ENCODE assay signal across 23 cellular contexts in the genomic region with DNA sequence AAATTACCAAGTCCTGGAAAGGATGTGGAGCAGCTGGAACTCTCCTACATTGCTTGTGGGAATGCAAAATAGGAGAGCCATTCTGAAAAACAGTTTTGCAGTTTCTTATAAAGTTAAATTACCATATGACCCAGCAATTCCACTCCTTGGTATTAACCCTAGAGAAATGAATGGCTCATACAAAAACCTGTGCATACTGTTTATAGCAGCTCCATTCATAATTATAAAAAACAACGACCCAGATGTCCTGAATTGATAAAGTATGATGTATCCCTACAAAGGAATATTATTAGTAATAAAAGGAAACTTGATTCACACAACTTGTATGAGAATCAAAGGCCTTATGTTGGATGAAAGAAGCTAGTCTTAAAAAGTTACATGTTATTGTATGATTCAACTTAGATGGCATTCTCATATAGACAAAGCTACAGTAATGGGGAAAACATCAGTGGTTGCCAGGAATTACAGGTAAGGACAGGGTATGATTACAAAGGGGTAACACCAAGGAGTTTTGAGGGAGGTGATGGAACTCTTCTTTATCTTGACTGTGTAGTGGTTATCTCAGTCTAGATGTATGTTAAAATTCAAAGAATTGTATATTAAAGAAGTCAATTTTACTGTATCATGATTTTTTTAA.
"Had no signal": no experiment of that assay in that cellular context is flagged by ENCODE, and none has a peak within 500 bp of the region (broad histone marks: within the 10 kb centered on the region; RNA-seq: fewer than 3 reads in every experiment).

No MANE protein-coding gene starts in this region.

- H3K9me3 Mint-ChIP-seq: stimulated activated effector memory CD8-positive, alpha-beta T cell treated with anti-CD3 and anti-CD28 coated beads, Interleukin-12 subunit alpha, Interleukin-12 subunit beta, amount 100 ng/mL, for 72 hours had no signal

- H3K27ac Mint-ChIP-seq: nephron; neural progenitor cell; progenitor cell of endocrine pancreas; stimulated activated effector memory CD8-positive, alpha-beta T cell treated with anti-CD3 and anti-CD28 coated beads, Interleukin-12 subunit alpha, Interleukin-12 subunit beta, amount 100 ng/mL, for 72 hours; stimulated activated naive B cell treated with anti-CD40 and anti-IgM and Interleukin-4, amounts not matched to agents 10 μg/mL and 1 μg/mL and 100 μg/mL, for 72 hours; stimulated activated naive CD8-positive, alpha-beta T cell treated with anti-CD3 and anti-CD28 coated beads, Interleukin-15, Interleukin-2, amounts not matched to agents 100 ng/mL and 50 ng/mL, for 24 hours had no signal

- H3K27me3 Mint-ChIP-seq: progenitor cell of endocrine pancreas had no signal

- H3K4me3 Mint-ChIP-seq: nephron; neural progenitor cell; stimulated activated effector memory CD8-positive, alpha-beta T cell treated with anti-CD3 and anti-CD28 coated beads, Interleukin-12 subunit alpha, Interleukin-12 subunit beta, amount 100 ng/mL, for 72 hours; stimulated activated naive B cell treated with anti-CD40 and anti-IgM and Interleukin-4, amounts not matched to agents 10 μg/mL and 1 μg/mL and 100 μg/mL, for 72 hours; stimulated activated naive CD8-positive, alpha-beta T cell treated with anti-CD3 and anti-CD28 coated beads, Interleukin-15, Interleukin-2, amounts not matched to agents 100 ng/mL and 50 ng/mL, for 24 hours had no signal

- DNase-seq: occipital lobe; ovary; posterior cingulate gyrus; psoas muscle; right cardiac atrium; right lobe of liver; sigmoid colon; small intestine; stimulated activated CD4-positive, alpha-beta T cell treated with anti-CD3 and anti-CD28 coated beads, Interleukin-15, amount 100 ng/mL, for 24 hours; stimulated activated CD4-positive, alpha-beta T cell treated with anti-CD3 and anti-CD28 coated beads, Interleukin-2, amount 100 ng/mL, for 24 hours; stimulated activated CD4-positive, alpha-beta T cell treated with anti-CD3 and anti-CD28 coated beads, Interleukin-2, amount 100 ng/mL, for 48 hours; stimulated activated CD4-positive, alpha-beta T cell treated with anti-CD3 and anti-CD28 coated beads, Interleukin-4, amount 100 ng/mL, for 24 hours; stimulated activated naive B cell treated with anti-CD40 and anti-IgM and Interleukin-4, amounts not matched to agents 10 μg/mL and 1 μg/mL and 100 μg/mL, for 72 hours; stimulated activated naive CD4-positive, alpha-beta T cell treated with Interleukin-2 at 50 U/mL for 16 hours; stomach; thyroid gland; trophoblast cell; upper lobe of left lung had no signal

- ATAC-seq: psoas muscle; right cardiac atrium; right lobe of liver; stimulated activated effector memory CD8-positive, alpha-beta T cell treated with anti-CD3 and anti-CD28 coated beads, Interleukin-12 subunit alpha, Interleukin-12 subunit beta, amount 100 ng/mL, for 72 hours; stimulated activated naive B cell treated with anti-CD40 and anti-IgM and Interleukin-4, amounts not matched to agents 10 μg/mL and 1 μg/mL and 100 μg/mL, for 72 hours had no signal

- H3K36me3 Mint-ChIP-seq: stimulated activated effector memory CD8-positive, alpha-beta T cell treated with anti-CD3 and anti-CD28 coated beads, Interleukin-12 subunit alpha, Interleukin-12 subunit beta, amount 100 ng/mL, for 72 hours had no signal

- H3K4me1 Mint-ChIP-seq: stimulated activated effector memory CD8-positive, alpha-beta T cell treated with anti-CD3 and anti-CD28 coated beads, Interleukin-12 subunit alpha, Interleukin-12 subunit beta, amount 100 ng/mL, for 72 hours had no signal
